ENCODE assay signal across 1 cellular context in the genomic region with DNA sequence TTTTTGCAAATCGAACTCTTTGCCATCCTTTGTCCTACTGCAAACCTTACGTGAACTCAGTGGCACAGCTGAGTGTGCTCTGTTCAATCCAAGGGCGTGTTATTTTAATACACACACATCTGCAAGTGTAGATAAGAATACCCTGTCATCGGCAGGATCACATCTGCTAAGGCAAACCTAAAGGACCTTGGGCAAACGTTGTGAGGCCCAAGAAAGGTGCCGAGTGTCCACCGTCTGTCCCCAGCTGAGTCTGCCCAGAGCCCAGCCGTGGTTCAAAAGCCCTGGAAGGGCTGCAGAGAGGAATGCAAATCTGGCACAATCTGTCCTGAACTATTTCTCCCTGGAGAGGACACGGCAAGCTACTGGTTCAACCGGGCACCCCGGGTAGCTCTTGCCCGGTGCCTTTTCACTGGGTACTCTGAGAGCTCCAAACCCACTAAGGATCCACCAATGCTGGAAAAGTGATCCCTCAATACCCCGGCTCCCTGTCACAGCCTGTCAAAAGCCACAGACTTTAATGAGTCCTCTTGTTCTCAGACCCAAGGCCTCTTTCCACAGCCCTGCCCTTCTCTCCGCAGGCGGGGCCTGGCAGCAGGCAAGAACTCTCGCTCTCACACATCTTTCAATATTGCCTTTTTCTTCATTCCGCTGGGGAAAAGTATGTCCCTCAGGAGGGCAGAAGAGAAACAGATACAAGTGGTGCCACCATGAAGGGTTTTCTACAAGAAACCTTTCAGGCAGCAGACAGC.
TF ChIP-seq lines count a peak whose summit lies in the region.

No MANE protein-coding gene starts in this region.

TF ChIP-seq in WTC11, 78 proteins besides CTCF, POLR2A, EP300 and RAD21 (continued from another document):
- no peak for TF ChIP-seq GRHL2 (CRISPR knock-in tag; IDR thresholded peaks at IDR 0.05; ENCODE audit: insufficient replicate concordance, severe bottlenecking)
- TF ChIP-seq, protein P1, sequence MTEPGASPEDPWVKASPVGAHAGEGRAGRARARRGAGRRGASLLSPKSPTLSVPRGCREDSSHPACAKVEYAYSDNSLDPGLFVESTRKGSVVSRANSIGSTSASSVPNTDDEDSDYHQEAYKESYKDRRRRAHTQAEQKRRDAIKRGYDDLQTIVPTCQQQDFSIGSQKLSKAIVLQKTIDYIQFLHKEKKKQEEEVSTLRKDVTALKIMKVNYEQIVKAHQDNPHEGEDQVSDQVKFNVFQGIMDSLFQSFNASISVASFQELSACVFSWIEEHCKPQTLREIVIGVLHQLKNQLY (CRISPR knock-in tag; IDR thresholded peaks at IDR 0.05) = no peak
- no peak for TF ChIP-seq JUN (CRISPR knock-in tag; IDR thresholded peaks at IDR 0.05)
- TF ChIP-seq SMAD3 (CRISPR knock-in tag; IDR thresholded peaks at IDR 0.05; ENCODE audit: borderline replicate concordance) = no peak
- TF ChIP-seq CREM (CRISPR knock-in tag; IDR thresholded peaks at IDR 0.05) = no peak
- TF ChIP-seq NFE2L1 (CRISPR knock-in tag; IDR thresholded peaks at IDR 0.05) = no peak
- TF ChIP-seq ZNF281 (CRISPR knock-in tag; IDR thresholded peaks at IDR 0.05) = no peak
- TF ChIP-seq, protein P2, sequence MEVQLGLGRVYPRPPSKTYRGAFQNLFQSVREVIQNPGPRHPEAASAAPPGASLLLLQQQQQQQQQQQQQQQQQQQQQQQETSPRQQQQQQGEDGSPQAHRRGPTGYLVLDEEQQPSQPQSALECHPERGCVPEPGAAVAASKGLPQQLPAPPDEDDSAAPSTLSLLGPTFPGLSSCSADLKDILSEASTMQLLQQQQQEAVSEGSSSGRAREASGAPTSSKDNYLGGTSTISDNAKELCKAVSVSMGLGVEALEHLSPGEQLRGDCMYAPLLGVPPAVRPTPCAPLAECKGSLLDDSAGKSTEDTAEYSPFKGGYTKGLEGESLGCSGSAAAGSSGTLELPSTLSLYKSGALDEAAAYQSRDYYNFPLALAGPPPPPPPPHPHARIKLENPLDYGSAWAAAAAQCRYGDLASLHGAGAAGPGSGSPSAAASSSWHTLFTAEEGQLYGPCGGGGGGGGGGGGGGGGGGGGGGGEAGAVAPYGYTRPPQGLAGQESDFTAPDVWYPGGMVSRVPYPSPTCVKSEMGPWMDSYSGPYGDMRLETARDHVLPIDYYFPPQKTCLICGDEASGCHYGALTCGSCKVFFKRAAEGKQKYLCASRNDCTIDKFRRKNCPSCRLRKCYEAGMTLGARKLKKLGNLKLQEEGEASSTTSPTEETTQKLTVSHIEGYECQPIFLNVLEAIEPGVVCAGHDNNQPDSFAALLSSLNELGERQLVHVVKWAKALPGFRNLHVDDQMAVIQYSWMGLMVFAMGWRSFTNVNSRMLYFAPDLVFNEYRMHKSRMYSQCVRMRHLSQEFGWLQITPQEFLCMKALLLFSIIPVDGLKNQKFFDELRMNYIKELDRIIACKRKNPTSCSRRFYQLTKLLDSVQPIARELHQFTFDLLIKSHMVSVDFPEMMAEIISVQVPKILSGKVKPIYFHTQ (CRISPR knock-in tag; IDR thresholded peaks at IDR 0.05) = no peak
- no peak for TF ChIP-seq ZNF138 (CRISPR knock-in tag; conservative IDR thresholded peaks at IDR 0.05)
- TF ChIP-seq HMGA2 (CRISPR knock-in tag; IDR thresholded peaks at IDR 0.05) = no peak
- no peak for TF ChIP-seq GTF2I (CRISPR knock-in tag; conservative IDR thresholded peaks at IDR 0.05)
- TF ChIP-seq ZNF121 (CRISPR knock-in tag; IDR thresholded peaks at IDR 0.05) = no peak
